Comparison of ENCODE assay signal across 8 cellular contexts in genomic region chr16:24538756-24539294, GRCh38. TPM values are rescaled to one million over a fixed set of nuclear protein-coding genes. Genes with fewer than 3 reads are reported as not detected.
DNase-seq lines count a peak whose midpoint lies in the region; ATAC-seq and TF ChIP-seq lines count a peak whose summit lies in the region.

No MANE protein-coding gene starts in this region.

- ATAC-seq in IMR-90 (ENCODE audit: low read depth) (peak; percentile 57), T-helper 17 cell (no peak), HG03520 (IDR thresholded peaks at IDR 0.05; ENCODE audit: unreplicated experiment) (no peak)

- TF ChIP-seq CTCF in IMR-90 (conservative IDR thresholded peaks at IDR 0.05; ENCODE audit: low read depth, low read length) (peak; percentile 9; the same call in 1 of the 2 replicates), fibroblast of mammary gland (conservative IDR thresholded peaks at IDR 0.05; ENCODE audit: control insufficient read depth, insufficient read depth, low read depth, low read length) (peak; percentile 14), osteocyte (IDR thresholded peaks at IDR 0.05) (no peak)

- peak overlapping the region; percentile 78 for H3K4me2 ChIP-seq in IMR-90 (ENCODE audit: low read depth, low read length)

- H3K27ac Mint-ChIP-seq in T-helper 17 cell (peak overlapping the region; percentile 98), osteocyte (ENCODE audit: unreplicated experiment) (peak overlapping the region; percentile 100)

- 0% methylated on average over 2 of the region's 11 CpGs; no CpG with 5 or more reads in 1 of the 2 experiments for WGBS in IMR-90 (ENCODE audit: extremely low coverage in 2 of 2, insufficient read length in 1 of 2), 2 experiments

- H3K27me3 Mint-ChIP-seq in T-helper 17 cell (no peaks in the 10 kb centered on the region), osteocyte (ENCODE audit: unreplicated experiment) (peaks cover 3% of the 10 kb centered on the region)

- H2BK20ac ChIP-seq in IMR-90 (ENCODE audit: low read depth, low read length) = no peak overlapping the region

- peak overlapping the region in 1 of 2 experiments; percentile 54; a peak in 2 of 4 replicates for H4K8ac ChIP-seq in IMR-90 (ENCODE audit: low read depth in 2 of 2, low read length in 2 of 2)

- H3K36me3 ChIP-seq in IMR-90 (ENCODE audit: control insufficient read depth, insufficient read depth, low read length) = no peaks in the 10 kb centered on the region

- H3K4me3 Mint-ChIP-seq in T-helper 17 cell (peak overlapping the region; percentile 99), osteocyte (ENCODE audit: unreplicated experiment) (peak overlapping the region; percentile 99)

- in situ Hi-C loops in IMR-90 (cut with MboI; ENCODE audit: low sequenced_read_pairs) = loop anchor here (25.0 kb wide), 1 partner anchor 698 kb away; no protein-coding TSS in a partner anchor

- DNase-seq in NCI-H82 treated with DMSO at 0.1 percent for 48 hours (lab: John Stamatoyannopoulos, UW; ENCODE audit: unreplicated experiment) = peak; percentile 88
- DNase-seq in NCI-H82 (lab: John Stamatoyannopoulos, UW) = no peak
- DNase-seq in IMR-90 = no peak
- no peak for DNase-seq in T-helper 17 cell
- no peak for DNase-seq in fibroblast of mammary gland (ENCODE audit: low read depth)
- no peak for DNase-seq in osteocyte (ENCODE audit: extremely low spot score, unreplicated experiment)
- no peak for DNase-seq in ureter (ENCODE audit: low spot score)

- no peak overlapping the region for H3K56ac ChIP-seq in IMR-90 (ENCODE audit: extremely low read depth, insufficient read depth, low read length)

- H2AFZ ChIP-seq in IMR-90 (replicated peaks; ENCODE audit: low read length, poor library complexity) = peak overlapping the region; percentile 94

- BruUV-seq in IMR-90 (replicated peaks; lab: Mats Ljungman, UMichigan) = no TSS peak

- H3K9ac ChIP-seq in IMR-90 (ENCODE audit: low read depth, low read length) = peak overlapping the region; percentile 25; the same call in 1 of the 2 replicates

- TF ChIP-seq POLR2A in IMR-90 (IDR thresholded peaks at IDR 0.05; ENCODE audit: low read depth, low read length) = no peak

- H3K4me1 ChIP-seq in IMR-90 (ENCODE audit: control insufficient read depth, insufficient read depth, low read length) = peaks cover 3% of the 10 kb centered on the region; the same call in 1 of the 2 replicates

- no peak for TF ChIP-seq RAD21 in IMR-90 (IDR thresholded peaks at IDR 0.05; ENCODE audit: low read length)

- peak overlapping the region; percentile 50 for H3K27ac ChIP-seq in IMR-90 (ENCODE audit: insufficient read depth, low read length)

- CTCF ChIA-PET in IMR-90 (lab: Yijun Ruan, JAX) = interaction anchor here (0.6 to 1.1 kb wide), 3 partner anchors 10 to 679 kb away, joined by 3 to 4 read pairs (median 3); no protein-coding TSS in a partner anchor

- no peak overlapping the region for H2BK120ac ChIP-seq in IMR-90 (ENCODE audit: low read depth, low read length)

- peaks cover 40% of the 10 kb centered on the region for H4K20me1 ChIP-seq in IMR-90 (ENCODE audit: insufficient read depth, low read length)

- dilution Hi-C loops in IMR-90 (cut with HindIII; ENCODE audit: low sequenced_read_pairs, unreplicated experiment) = no loop called here

- H4K91ac ChIP-seq in IMR-90 (ENCODE audit: insufficient read depth, low read depth, low read length) = no peak overlapping the region

- H4K5ac ChIP-seq in IMR-90 (ENCODE audit: low read depth, low read length) = no peak overlapping the region

- no peaks in the 10 kb centered on the region for H3K27me3 ChIP-seq in IMR-90 (ENCODE audit: control insufficient read depth, insufficient read depth, low read length)

- POLR2A ChIA-PET in IMR-90 (lab: Charles Lee; ENCODE audit: unreplicated experiment) = interaction anchor here (0.6 to 0.8 kb wide), 2 partner anchors 10 to 568 kb away, joined by 3 read pairs; no protein-coding TSS in a partner anchor

- no peak overlapping the region for H3K23ac ChIP-seq in IMR-90 (ENCODE audit: low read depth, low read length)

- H3K9me3 Mint-ChIP-seq in osteocyte (ENCODE audit: unreplicated experiment) = no peaks in the 10 kb centered on the region

- H3K9me1 ChIP-seq in IMR-90 (ENCODE audit: insufficient read depth, low read length) = peaks cover 3% of the 10 kb centered on the region; the same call in 1 of the 2 replicates

- H3K4ac ChIP-seq in IMR-90 (ENCODE audit: low read depth, low read length) = no peak overlapping the region

- no peaks in the 10 kb centered on the region for H3K9me3 ChIP-seq in IMR-90 (ENCODE audit: control insufficient read depth, insufficient read depth, low read length)
- H3K9me3 ChIP-seq in T-helper 17 cell (ENCODE audit: control insufficient read depth, low read length, poor library complexity, severe bottlenecking) = no peaks in the 10 kb centered on the region

- H3K4me1 Mint-ChIP-seq in T-helper 17 cell (peaks cover 26% of the 10 kb centered on the region), osteocyte (ENCODE audit: unreplicated experiment) (peaks cover 24% of the 10 kb centered on the region)

- intact Hi-C loops in IMR-90 (cut with micrococcal nuclease) = no loop called here

- no peak overlapping the region for H3K14ac ChIP-seq in IMR-90 (replicated peaks; ENCODE audit: low read depth, low read length)

- peak overlapping the region; percentile 61 for H3K4me3 ChIP-seq in IMR-90 (ENCODE audit: insufficient read depth, low read depth, low read length)
- peak overlapping the region; percentile 77 for H3K4me3 ChIP-seq in fibroblast of mammary gland (ENCODE audit: control insufficient read depth, low read depth, low read length)

- H3K18ac ChIP-seq in IMR-90 (ENCODE audit: low read depth, low read length) = no peak overlapping the region

- no peak overlapping the region for H2BK15ac ChIP-seq in IMR-90 (ENCODE audit: low read depth, low read length)

- H2AK9ac ChIP-seq in IMR-90 (replicated peaks; ENCODE audit: low read depth, low read length, poor library complexity) = no peak overlapping the region

- H2BK5ac ChIP-seq in IMR-90 (ENCODE audit: low read depth, low read length, poor library complexity, severe bottlenecking) = no peak overlapping the region

- H3K79me1 ChIP-seq in IMR-90 (ENCODE audit: low read depth in 1 of 2, low read length in 2 of 2) = peaks cover 0 to 8% of the 10 kb centered on the region in 2 experiments; a peak in 1 of 4 replicates

- no peak overlapping the region for H2AK5ac ChIP-seq in IMR-90 (ENCODE audit: low read depth, low read length)

- H3K36me3 Mint-ChIP-seq in T-helper 17 cell (ENCODE audit: low read depth) (peaks cover 4% of the 10 kb centered on the region), osteocyte (ENCODE audit: unreplicated experiment) (peaks cover 7% of the 10 kb centered on the region)

TF ChIP-seq in IMR-90, 13 proteins besides CTCF, POLR2A, EP300 and RAD21:
- TF ChIP-seq BHLHE40 (IDR thresholded peaks at IDR 0.05; ENCODE audit: low read depth, low read length) = no peak
- no peak for TF ChIP-seq RFX5 (IDR thresholded peaks at IDR 0.05; ENCODE audit: low read depth, low read length)
- TF ChIP-seq RCOR1 (IDR thresholded peaks at IDR 0.05; ENCODE audit: insufficient replicate concordance, low read length) = no peak
- TF ChIP-seq MXI1 (IDR thresholded peaks at IDR 0.05; ENCODE audit: borderline replicate concordance, low read depth, low read length) = no peak; the same call in 1 of the 2 replicates
- TF ChIP-seq SMC3 (IDR thresholded peaks at IDR 0.05; ENCODE audit: low read depth, low read length) = no peak
- TF ChIP-seq MAFK (IDR thresholded peaks at IDR 0.05; ENCODE audit: low read depth, low read length) = no peak
- no peak for TF ChIP-seq CHD1 (IDR thresholded peaks at IDR 0.05; ENCODE audit: low read depth, low read length)
- TF ChIP-seq NFE2L2 (IDR thresholded peaks at IDR 0.05; ENCODE audit: low read depth, low read length) = no peak
- no peak for TF ChIP-seq CEBPB (IDR thresholded peaks at IDR 0.05; ENCODE audit: low read depth, low read length)
- no peak for TF ChIP-seq USF2 (IDR thresholded peaks at IDR 0.05; ENCODE audit: low read depth, low read length)
- no peak for TF ChIP-seq FOS (IDR thresholded peaks at IDR 0.05; ENCODE audit: low read depth, low read length)
- no peak for TF ChIP-seq ELK1 (IDR thresholded peaks at IDR 0.05; ENCODE audit: borderline replicate concordance, low read depth, low read length)
- no peak for TF ChIP-seq MAZ (IDR thresholded peaks at IDR 0.05; ENCODE audit: borderline replicate concordance, low read depth, low read length)
TF ChIP-seq in IMR-90: peak in this region for 0.

RNA-seq across cellular contexts. Expression of gene RBBP6, which starts 0.5 kb away (rescaled TPM):
- total RNA-seq in IMR-90 (2012; rRNA removed) (7.2 and 13.6 TPM in 2 replicates), T-helper 17 cell (100 to 1,000 TPM; 122 to 153 TPM), osteocyte (43.6 and 54.6 TPM in 2 replicates), ureter (56.1 TPM)
- 15.2 and 17.8 TPM in 2 replicates for polyA plus RNA-seq in IMR-90 (2012; rRNA removed)
- 5.8 and 10.1 TPM in 2 replicates for polyA plus RNA-seq in IMR-90 (2012; cell fraction: cytosol; rRNA removed)
- polyA plus RNA-seq in IMR-90 (2012; cell fraction: nucleus; rRNA removed; ENCODE audit: low replicate concordance) = 38.0 and 58.9 TPM in 2 replicates
